In the genomic region with DNA sequence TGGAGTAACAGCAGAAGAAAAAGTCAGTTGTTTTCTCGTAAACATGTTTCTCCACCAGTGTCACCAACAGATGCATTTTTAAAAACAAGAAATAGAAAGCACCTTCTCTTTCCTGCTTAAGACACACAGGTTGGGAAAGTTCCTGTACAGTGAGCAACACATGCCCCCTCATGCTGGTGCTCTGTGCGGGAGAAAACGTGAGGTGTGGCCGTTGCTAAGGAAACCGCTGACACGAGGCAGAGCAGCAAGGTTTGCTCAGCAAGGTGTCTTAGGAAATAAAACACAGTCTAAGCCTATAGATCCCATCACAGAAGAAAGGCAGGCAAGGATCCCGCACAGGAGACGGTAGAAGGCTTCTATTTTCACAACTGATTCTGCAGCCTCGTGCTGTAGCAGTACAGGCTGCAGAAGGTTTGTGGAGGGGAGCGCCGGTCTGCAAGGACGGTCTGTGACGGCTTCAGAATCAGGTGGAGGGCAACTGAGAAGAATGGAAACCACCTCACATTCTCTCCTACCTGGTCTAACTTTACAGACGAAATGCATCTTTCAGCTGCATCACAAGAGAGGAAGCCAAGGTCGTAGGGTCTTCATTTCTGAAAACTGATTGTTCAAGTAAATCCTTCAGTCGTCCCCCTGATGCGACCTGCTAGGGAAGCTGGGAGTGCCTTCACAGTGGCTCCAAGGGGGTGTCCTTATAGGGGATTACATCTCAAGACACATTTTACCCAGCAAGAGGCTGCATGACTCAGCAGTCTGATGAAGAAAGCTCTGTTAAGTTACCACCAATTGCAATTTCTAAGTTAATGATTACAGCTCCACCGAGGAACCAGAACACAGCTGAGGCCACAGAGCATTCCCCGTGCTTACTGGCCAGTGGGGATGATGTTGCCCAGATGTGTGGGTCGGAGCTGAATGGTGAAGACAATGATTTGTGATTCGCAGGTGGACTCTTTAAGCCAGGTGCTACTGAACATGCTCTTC, we compare ENCODE assay signal across 8 cellular contexts.
DNase-seq lines count a peak whose midpoint lies in the region; ATAC-seq, FAIRE-seq and TF ChIP-seq lines count a peak whose summit lies in the region.

No MANE protein-coding gene starts in this region.

- no peaks in the 10 kb centered on the region for H3K27me3 Mint-ChIP-seq in CD4-positive, CD25-positive, alpha-beta regulatory T cell

- no peak for TF ChIP-seq CTCF in breast epithelium (IDR thresholded peaks at IDR 0.05)

- peaks cover 96% of the 10 kb centered on the region for H3K36me3 ChIP-seq in CD4-positive, CD25-positive, alpha-beta regulatory T cell (ENCODE audit: control insufficient read depth, insufficient read depth, low read length)
- H3K36me3 ChIP-seq in breast epithelium: no peaks in the 10 kb centered on the region
- H3K36me3 ChIP-seq in mesodermal cell (ENCODE audit: control insufficient read depth, insufficient read depth, low read length): peaks cover 80% of the 10 kb centered on the region

- intact Hi-C loops in breast epithelium (cut with DNase I; ENCODE audit: low total_unique reads): no loop called here

- peak overlapping the region in 1 of 4 donors; percentile 32 for H3K4me3 Mint-ChIP-seq in CD4-positive, CD25-positive, alpha-beta regulatory T cell

- no peak for DNase-seq in CD4-positive, CD25-positive, alpha-beta regulatory T cell
- peak; percentile 44 for DNase-seq in HuH-7 (ENCODE audit: low spot score)
- DNase-seq in breast epithelium (ENCODE audit: low spot score in 2 of 2): no peak
- DNase-seq in GM12891 (ENCODE audit: insufficient read length, low spot score): no peak
- no peak for DNase-seq in CD1c-positive myeloid dendritic cell (ENCODE audit: extremely low spot score)

- FAIRE-seq in GM12891 (lab: Jason Lieb, UNC): no peak

- H3K27ac ChIP-seq in CD4-positive, CD25-positive, alpha-beta regulatory T cell (ENCODE audit: insufficient read depth, low read length, poor library complexity, severe bottlenecking): no peak overlapping the region
- peak overlapping the region; percentile 40 to 44 for H3K27ac ChIP-seq in breast epithelium
- H3K27ac ChIP-seq in mesodermal cell (ENCODE audit: low read depth, low read length, severe bottlenecking): peak overlapping the region; percentile 45

- H3K27ac Mint-ChIP-seq in CD4-positive, CD25-positive, alpha-beta regulatory T cell: peak overlapping the region in 2 of 3 donors; percentile 74 to 91

- no peak overlapping the region for H3K4me3 ChIP-seq in CD4-positive, CD25-positive, alpha-beta regulatory T cell (ENCODE audit: low read depth, low read length)
- H3K4me3 ChIP-seq in breast epithelium (no peak overlapping the region), mesodermal cell (ENCODE audit: extremely low read depth, insufficient read depth, low read length, poor library complexity, severe bottlenecking) (no peak overlapping the region)

- H3K9me3 ChIP-seq in CD4-positive, CD25-positive, alpha-beta regulatory T cell (ENCODE audit: control insufficient read depth in 2 of 2, low read length in 2 of 2): no peaks in the 10 kb centered on the region
- no peaks in the 10 kb centered on the region for H3K9me3 ChIP-seq in breast epithelium
- no peaks in the 10 kb centered on the region for H3K9me3 ChIP-seq in mesodermal cell (ENCODE audit: control insufficient read depth, low read length)

- H3K36me3 Mint-ChIP-seq in CD4-positive, CD25-positive, alpha-beta regulatory T cell: peaks cover 48% of the 10 kb centered on the region

- TF ChIP-seq POLR2A in breast epithelium (IDR thresholded peaks at IDR 0.05) (no peak), GM12891 (IDR thresholded peaks at IDR 0.05; ENCODE audit: low read depth, low read length) (no peak; the same call in 1 of the 2 replicates)

- no peaks in the 10 kb centered on the region for H3K9me3 Mint-ChIP-seq in CD4-positive, CD25-positive, alpha-beta regulatory T cell

- 76 to 81% methylated on average over 9 to 13 of the region's 21 CpGs for WGBS in mesodermal cell (ENCODE audit: insufficient coverage in 2 of 2), 2 experiments

- peaks cover 7 to 66% (median 30%) of the 10 kb centered on the region in 4 donors for H3K4me1 Mint-ChIP-seq in CD4-positive, CD25-positive, alpha-beta regulatory T cell

- no peaks in the 10 kb centered on the region for H3K27me3 ChIP-seq in CD4-positive, CD25-positive, alpha-beta regulatory T cell (ENCODE audit: control insufficient read depth, insufficient read depth, low read length)
- H3K27me3 ChIP-seq in breast epithelium: no peaks in the 10 kb centered on the region

- H3K4me1 ChIP-seq in CD4-positive, CD25-positive, alpha-beta regulatory T cell (ENCODE audit: control insufficient read depth, insufficient read depth, low read length, poor library complexity, severe bottlenecking): peaks cover 7% of the 10 kb centered on the region
- peaks cover 4 to 6% of the 10 kb centered on the region in 2 donors for H3K4me1 ChIP-seq in breast epithelium
- H3K4me1 ChIP-seq in mesodermal cell (ENCODE audit: control insufficient read depth, insufficient read depth, low read length, poor library complexity, severe bottlenecking): peaks cover 79% of the 10 kb centered on the region

- no peak for ATAC-seq in CD4-positive, CD25-positive, alpha-beta regulatory T cell (ENCODE audit: low read depth in 2 of 2)
- ATAC-seq in GM18909 (IDR thresholded peaks at IDR 0.05; ENCODE audit: poor library complexity, unreplicated experiment): no peak
- ATAC-seq in GM21423 (IDR thresholded peaks at IDR 0.05; ENCODE audit: unreplicated experiment): no peak

TF ChIP-seq in GM12891, 5 proteins besides CTCF, POLR2A, EP300 and RAD21:
- TF ChIP-seq PAX5 (IDR thresholded peaks at IDR 0.05; ENCODE audit: insufficient read depth, low read length, severe bottlenecking) (no peak), POLR2AphosphoS5 (IDR thresholded peaks at IDR 0.05; ENCODE audit: low read depth, low read length) (no peak), TAF1 (IDR thresholded peaks at IDR 0.05; ENCODE audit: low read depth, low read length) (no peak), POU2F2 (IDR thresholded peaks at IDR 0.05; ENCODE audit: low read depth, low read length) (no peak), SPI1 (IDR thresholded peaks at IDR 0.05; ENCODE audit: low read depth, low read length) (no peak)
